ENCODE assay signal across 16 cellular contexts in genomic region chr11:107183963-107184362, GRCh38.
DNase-seq lines count a peak whose midpoint lies in the region; ATAC-seq, FAIRE-seq and TF ChIP-seq lines count a peak whose summit lies in the region.
"Had no signal": no experiment of that assay in that cellular context is flagged by ENCODE, and none has a peak within 500 bp of the region (broad histone marks: within the 10 kb centered on the region; RNA-seq: fewer than 3 reads in every experiment).

No MANE protein-coding gene starts in this region.

- BruUV-seq in HepG2 (replicated peaks; lab: Mats Ljungman, UMichigan), result no TSS peak

- H3K4me1 ChIP-seq in HepG2 (ENCODE audit: insufficient read depth, low read length), result no peaks in the 10 kb centered on the region
- H3K4me1 ChIP-seq in right lobe of liver, result no peaks in the 10 kb centered on the region
- peaks cover 3% of the 10 kb centered on the region for H3K4me1 ChIP-seq in astrocyte (ENCODE audit: insufficient read depth, low read length)

- no peak overlapping the region for H3K27ac Mint-ChIP-seq in astrocyte (ENCODE audit: unreplicated experiment)
- H3K27ac Mint-ChIP-seq: CD4-positive, CD25-positive, alpha-beta regulatory T cell; GM23338 had no signal

- H3K27me3 ChIP-seq in HepG2 (ENCODE audit: control insufficient read depth in 1 of 2, insufficient read depth in 2 of 2, low read length in 2 of 2), result no peaks in the 10 kb centered on the region; a peak in 1 of 5 replicates
- no peaks in the 10 kb centered on the region for H3K27me3 ChIP-seq in right lobe of liver
- no peaks in the 10 kb centered on the region for H3K27me3 ChIP-seq in astrocyte (ENCODE audit: insufficient read depth, low read length)
- H3K27me3 ChIP-seq: BLaER1 treated with 17β-estradiol and CSF1 and Interleukin-3, amounts not matched to agents 10 nM and 100 nM had no signal

- POLR2A ChIA-PET in HepG2 (lab: Yijun Ruan, JAX), result no interaction called here

- no peak for TF ChIP-seq RAD21 in HepG2 (CRISPR knock-in tag; IDR thresholded peaks at IDR 0.05)

- H3K4me3 ChIP-seq in HepG2 (replicated peaks in 1 of 3; ENCODE audit: insufficient read depth in 1 of 3, low read depth in 2 of 3, low read length in 3 of 3) (no peak overlapping the region), right lobe of liver (no peak overlapping the region), astrocyte (ENCODE audit: insufficient read depth, low read depth, low read length) (no peak overlapping the region), lower leg skin (ENCODE audit: low read depth, poor library complexity, severe bottlenecking) (no peak overlapping the region)
- H3K4me3 ChIP-seq: BLaER1 treated with 17β-estradiol and CSF1 and Interleukin-3, amounts not matched to agents 10 nM and 100 nM; GM12878; GM23338 had no signal

- no peaks in the 10 kb centered on the region for H3K4me1 Mint-ChIP-seq in astrocyte (ENCODE audit: low read depth, unreplicated experiment)
- H3K4me1 Mint-ChIP-seq: CD4-positive, CD25-positive, alpha-beta regulatory T cell had no signal

- no peaks in the 10 kb centered on the region for H3K36me3 Mint-ChIP-seq in astrocyte (ENCODE audit: low read depth, unreplicated experiment)
- H3K36me3 Mint-ChIP-seq: CD4-positive, CD25-positive, alpha-beta regulatory T cell had no signal

- H3K36me3 ChIP-seq in HepG2 (replicated peaks in 1 of 2; ENCODE audit: control insufficient read depth in 1 of 2, insufficient read depth in 2 of 2, low read length in 2 of 2), result no peaks in the 10 kb centered on the region
- H3K36me3 ChIP-seq in right lobe of liver, result no peaks in the 10 kb centered on the region
- H3K36me3 ChIP-seq in astrocyte (ENCODE audit: insufficient read depth, low read length), result no peaks in the 10 kb centered on the region
- H3K36me3 ChIP-seq: BLaER1 treated with 17β-estradiol and CSF1 and Interleukin-3, amounts not matched to agents 10 nM and 100 nM had no signal

- H3K9ac ChIP-seq in HepG2 (ENCODE audit: insufficient read depth, low read depth, low read length) (no peak overlapping the region), astrocyte (ENCODE audit: low read length) (no peak overlapping the region)
- H3K9ac ChIP-seq: BLaER1 treated with 17β-estradiol and CSF1 and Interleukin-3, amounts not matched to agents 10 nM and 100 nM had no signal

- H3K27me3 Mint-ChIP-seq in astrocyte (ENCODE audit: low read depth, unreplicated experiment), result no peaks in the 10 kb centered on the region
- H3K27me3 Mint-ChIP-seq: CD4-positive, CD25-positive, alpha-beta regulatory T cell had no signal

- H3K27ac ChIP-seq in HepG2 (ENCODE audit: extremely low read length, insufficient read depth, low read length) (no peak overlapping the region), right lobe of liver (no peak overlapping the region), astrocyte (ENCODE audit: low read depth, low read length) (peak overlapping the region; percentile 35)
- H3K27ac ChIP-seq: BLaER1 treated with 17β-estradiol and CSF1 and Interleukin-3, amounts not matched to agents 10 nM and 100 nM had no signal

- H4K20me1 ChIP-seq in HepG2 (ENCODE audit: insufficient read depth, low read length), result no peaks in the 10 kb centered on the region
- H4K20me1 ChIP-seq in astrocyte (ENCODE audit: insufficient read depth, low read length), result no peaks in the 10 kb centered on the region
- H4K20me1 ChIP-seq: BLaER1 treated with 17β-estradiol and CSF1 and Interleukin-3, amounts not matched to agents 10 nM and 100 nM had no signal

- H3K79me2 ChIP-seq in HepG2 (ENCODE audit: insufficient read depth, low read length), result no peaks in the 10 kb centered on the region
- no peaks in the 10 kb centered on the region for H3K79me2 ChIP-seq in astrocyte (ENCODE audit: insufficient read depth, low read length)

- 58% methylated on average over 2 of the region's 2 CpGs for WGBS in HepG2 (ENCODE audit: low lambda C conversion rate)
- WGBS in right lobe of liver (ENCODE audit: insufficient coverage, low coverage, low lambda C conversion rate, missing lambda C conversion rate), result 67% methylated on average over 2 of the region's 2 CpGs
- 75 to 87% methylated on average over 2 of the region's 2 CpGs for WGBS in lower leg skin, 2 donors

- no peak overlapping the region for H3K4me3 Mint-ChIP-seq in astrocyte (ENCODE audit: unreplicated experiment)
- H3K4me3 Mint-ChIP-seq: CD4-positive, CD25-positive, alpha-beta regulatory T cell; GM23338 had no signal

- no peak for DNase-seq in HepG2 (ENCODE audit: low spot score)
- DNase-seq in right lobe of liver, result no peak
- peak; percentile 38 for DNase-seq in astrocyte (ENCODE audit: low read depth)
- DNase-seq in kidney glomerular epithelial cell (lab: John Stamatoyannopoulos, UW), result peak; percentile 6
- DNase-seq in HCEC 1CT, result no peak
- DNase-seq in activated T-cell treated with anti-CD3 and anti-CD28 coated beads, Interleukin-2, amount 50 U/mL, for 48 hours, result no peak
- DNase-seq in lower leg skin (ENCODE audit: low spot score in 2 of 2), result no peak
- DNase-seq: 8988T; AML-193; Calu3; CD4-positive, CD25-positive, alpha-beta regulatory T cell; DMS 273 treated with DMSO at 0.1 percent for 48 hours; H7 had no signal

- FAIRE-seq in HepG2 (lab: Jason Lieb, UNC) (no peak), astrocyte (lab: Jason Lieb, UNC) (no peak)
- FAIRE-seq: GM12878 had no signal

- TF ChIP-seq EP300 in HepG2 (IDR thresholded peaks at IDR 0.05; ENCODE audit: low read depth in 2 of 2, low read length in 2 of 2), result no peak
- no peak for TF ChIP-seq EP300 in HepG2 (CRISPR knock-in tag; IDR thresholded peaks at IDR 0.05; ENCODE audit: borderline replicate concordance)

- TF ChIP-seq CTCF in HepG2 (CRISPR knock-in tag; IDR thresholded peaks at IDR 0.05) (no peak), right lobe of liver (IDR thresholded peaks at IDR 0.05) (no peak), astrocyte (IDR thresholded peaks at IDR 0.05; ENCODE audit: insufficient read depth, low read depth, low read length) (no peak), lower leg skin (IDR thresholded peaks at IDR 0.05) (no peak)

- no peaks in the 10 kb centered on the region for H3K9me3 Mint-ChIP-seq in astrocyte (ENCODE audit: unreplicated experiment)
- H3K9me3 Mint-ChIP-seq: GM23338 had no signal

- TF ChIP-seq POLR2A in HepG2 (IDR thresholded peaks at IDR 0.05; ENCODE audit: insufficient read depth in 1 of 2, low read depth in 2 of 2, low read length in 2 of 2) (no peak), right lobe of liver (IDR thresholded peaks at IDR 0.05) (no peak), lower leg skin (IDR thresholded peaks at IDR 0.05) (no peak)

- CTCF ChIA-PET in HepG2 (lab: Yijun Ruan, JAX; ENCODE audit: low intra/inter-chr PET ratio, low total read pairs), result no interaction called here

- ATAC-seq in HepG2, result peak; percentile 51; the same call in 1 of the 3 replicates
- ATAC-seq in right lobe of liver, result no peak
- ATAC-seq: GM12878, GM23338 had no signal

- H2AFZ ChIP-seq in HepG2 (ENCODE audit: low read length) (no peak overlapping the region), astrocyte (ENCODE audit: low read depth, low read length) (no peak overlapping the region)
- H2AFZ ChIP-seq: GM23338 had no signal

- in situ Hi-C loops in HepG2 (cut with HindIII; ENCODE audit: extremely low pct_ligation_motif_present, low pct_unique_long_range_greater_than_20kb), result no loop called here

- H3K9me3 ChIP-seq in HepG2 (ENCODE audit: low read length) (no peaks in the 10 kb centered on the region), right lobe of liver (no peaks in the 10 kb centered on the region), astrocyte (ENCODE audit: insufficient read depth, low read depth, low read length) (no peaks in the 10 kb centered on the region)

- H3K4me2 ChIP-seq in HepG2 (ENCODE audit: low read depth, low read length) (no peak overlapping the region), astrocyte (ENCODE audit: low read length) (no peak overlapping the region)
- H3K4me2 ChIP-seq: BLaER1 treated with 17β-estradiol and CSF1 and Interleukin-3, amounts not matched to agents 10 nM and 100 nM; GM23338 had no signal

- intact Hi-C loops in HepG2 (cut with micrococcal nuclease; ENCODE audit: unreplicated experiment) (no loop called here), right lobe of liver (cut with DNase I) (no loop called here), lower leg skin (cut with DNase I; ENCODE audit: low total_unique reads) (no loop called here)

TF ChIP-seq in HepG2, 621 proteins besides CTCF, POLR2A, EP300 and RAD21:
- TF ChIP-seq TOPORS (CRISPR knock-in tag; IDR thresholded peaks at IDR 0.05) (no peak), ZNF720 (CRISPR knock-in tag; IDR thresholded peaks at IDR 0.05) (no peak), MXD4 (CRISPR knock-in tag; IDR thresholded peaks at IDR 0.05) (no peak), RBM39 (IDR thresholded peaks at IDR 0.05; ENCODE audit: low read depth, low read length, poor library complexity, severe bottlenecking) (no peak), ZMAT5 (CRISPR knock-in tag; IDR thresholded peaks at IDR 0.05; ENCODE audit: borderline replicate concordance, low read depth) (no peak), ZNF260 (CRISPR knock-in tag; IDR thresholded peaks at IDR 0.05; ENCODE audit: borderline replicate concordance, low read depth) (no peak), MATR3 (CRISPR knock-in tag; IDR thresholded peaks at IDR 0.05) (no peak), STAT6 (CRISPR knock-in tag; IDR thresholded peaks at IDR 0.05; ENCODE audit: borderline replicate concordance) (no peak), SRSF9 (IDR thresholded peaks at IDR 0.05; ENCODE audit: borderline replicate concordance, insufficient read depth, low read depth, low read length, poor library complexity, severe bottlenecking) (no peak), NR3C1 (CRISPR knock-in tag; IDR thresholded peaks at IDR 0.05) (no peak)

Comparison
In these comparisons a context has a peak if more than half of its experiments do, and no peak if none do; other contexts are left out.
1. DNase-seq: peak in astrocyte (single experiment) and kidney glomerular epithelial cell (single experiment); none in HepG2 (single experiment), right lobe of liver (0 of 3), HCEC 1CT (single experiment), activated T-cell treated with anti-CD3 and anti-CD28 coated beads, Interleukin-2, amount 50 U/mL, for 48 hours (0 of 2) and lower leg skin (0 of 2).